In genomic region chr4:21953653-21954052, GRCh38 we compare ENCODE assay signal across 12 cellular contexts. TPM values are rescaled to one million over a fixed set of nuclear protein-coding genes. Genes with fewer than 3 reads are reported as not detected.
"Had no signal": no experiment of that assay in that cellular context is flagged by ENCODE, and none has a peak within 500 bp of the region (broad histone marks: within the 10 kb centered on the region; RNA-seq: fewer than 3 reads in every experiment).

No MANE protein-coding gene starts in this region.

- H3K9ac ChIP-seq: GM23248 had no signal

- DNase-seq: GM23248, GOT3, H7, H9, HCEC 1CT, HFFc6 had no signal

- H3K4me3 ChIP-seq: GM23248, GM23338, HAP-1 had no signal

- ATAC-seq: GM23338, HCT116 had no signal

- H3K27ac ChIP-seq: GM23248 had no signal

- H3K36me3 ChIP-seq: HAP-1 had no signal

- FAIRE-seq: H1, H54 had no signal

- H3K4me1 ChIP-seq: HAP-1 had no signal

- H3K9me3 ChIP-seq: HAP-1 had no signal

- H2AFZ ChIP-seq: GM23248, GM23338 had no signal

- H3K4me2 ChIP-seq: GM23338 had no signal

RNA-seq across cellular contexts. Expression of gene KCNIP4, which starts 5.1 kb away (rescaled TPM):
- total RNA-seq: GM23248, H1, H4, H7, H9, HFFc6 had no signal
